Comparison of ENCODE assay signal across 13 cellular contexts in genomic region chr7:152636436-152636835, GRCh38. TPM values are rescaled to one million over a fixed set of nuclear protein-coding genes. Genes with fewer than 3 reads are reported as not detected.
DNase-seq lines count a peak whose midpoint lies in the region; ATAC-seq and TF ChIP-seq lines count a peak whose summit lies in the region.
"Had no signal": no experiment of that assay in that cellular context is flagged by ENCODE, and none has a peak within 500 bp of the region (broad histone marks: within the 10 kb centered on the region; RNA-seq: fewer than 3 reads in every experiment).

No MANE protein-coding gene starts in this region.

- TF ChIP-seq CTCF in NB4 (IDR thresholded peaks at IDR 0.05; ENCODE audit: low read depth, low read length) (no peak), cardiac fibroblast (IDR thresholded peaks at IDR 0.05; ENCODE audit: low read depth, low read length) (no peak), retinal pigment epithelial cell (conservative IDR thresholded peaks at IDR 0.05; ENCODE audit: low read depth, low read length) (no peak), lower lobe of right lung (IDR thresholded peaks at IDR 0.05) (no peak), tibial nerve (IDR thresholded peaks at IDR 0.05) (no peak)

- no peak for ATAC-seq in lower lobe of right lung

- H3K36me3 ChIP-seq in lower lobe of right lung (no peaks in the 10 kb centered on the region), tibial nerve (no peaks in the 10 kb centered on the region)
- H3K36me3 ChIP-seq: BLaER1 had no signal

- H3K27ac ChIP-seq in lower lobe of right lung (no peak overlapping the region), tibial nerve (no peak overlapping the region)
- H3K27ac ChIP-seq: BLaER1 had no signal

- no peak for TF ChIP-seq POLR2A in NB4 (IDR thresholded peaks at IDR 0.05; ENCODE audit: extremely low read depth, insufficient read length)
- TF ChIP-seq POLR2A in tibial nerve (IDR thresholded peaks at IDR 0.05): no peak

- intact Hi-C loops in lower lobe of right lung (cut with DNase I): no loop called here

- no peak for TF ChIP-seq EP300 in tibial nerve (IDR thresholded peaks at IDR 0.05)

- no peaks in the 10 kb centered on the region for H3K4me1 ChIP-seq in lower lobe of right lung
- H3K4me1 ChIP-seq in tibial nerve: no peaks in the 10 kb centered on the region
- H3K4me1 ChIP-seq: BLaER1, Caco-2 had no signal

- DNase-seq in HCEC 1CT (peak; percentile 5), NB4 (ENCODE audit: low read depth) (peak; percentile 39), cardiac fibroblast (ENCODE audit: low read depth in 2 of 2) (peak; percentile 11 to 31), retinal pigment epithelial cell (ENCODE audit: low read depth) (peak; percentile 10), RKO (ENCODE audit: low spot score) (no peak), lower lobe of right lung (no peak), tibial nerve (ENCODE audit: low spot score in 2 of 2) (no peak)
- DNase-seq: AML-193; Caco-2; CD8-positive, alpha-beta memory T cell; DND-41; GDM1 had no signal

- H3K9me3 ChIP-seq in lower lobe of right lung (no peaks in the 10 kb centered on the region), tibial nerve (no peaks in the 10 kb centered on the region)
- H3K9me3 ChIP-seq: BLaER1, Caco-2 had no signal

- H3K4me3 ChIP-seq in NB4 (ENCODE audit: low read depth, low read length): no peak overlapping the region
- H3K4me3 ChIP-seq in cardiac fibroblast (replicated peaks in 1 of 2; ENCODE audit: low read depth in 2 of 2, low read length in 2 of 2): no peak overlapping the region
- no peak overlapping the region for H3K4me3 ChIP-seq in retinal pigment epithelial cell (ENCODE audit: low read length)
- H3K4me3 ChIP-seq in lower lobe of right lung: no peak overlapping the region
- no peak overlapping the region for H3K4me3 ChIP-seq in tibial nerve
- H3K4me3 ChIP-seq: BLaER1 had no signal

- H3K27me3 ChIP-seq in lower lobe of right lung (ENCODE audit: low read depth) (no peaks in the 10 kb centered on the region), tibial nerve (no peaks in the 10 kb centered on the region)
- H3K27me3 ChIP-seq: BLaER1 had no signal

- 83 to 85% methylated on average over 6 of the region's 6 CpGs for WGBS in tibial nerve, 2 donors

RNA-seq across cellular contexts. Expression of gene XRCC2, which starts 39.5 kb away (rescaled TPM):
- total RNA-seq in lower lobe of right lung (0.86 TPM), tibial nerve (1 to 10 TPM in 1 of 4 donors, under 1 TPM in 3; 0.44 to 2.0 (median 0.61) TPM)

Comparison
In these comparisons a context has a peak if more than half of its experiments do, and no peak if none do; other contexts are left out.
1. DNase-seq: peak in HCEC 1CT (single experiment), NB4 (single experiment), cardiac fibroblast (2 of 2) and retinal pigment epithelial cell (single experiment); none in RKO (single experiment), lower lobe of right lung (single experiment) and tibial nerve (0 of 2).